Comparison of ENCODE assay signal across 21 cellular contexts in the genomic region with DNA sequence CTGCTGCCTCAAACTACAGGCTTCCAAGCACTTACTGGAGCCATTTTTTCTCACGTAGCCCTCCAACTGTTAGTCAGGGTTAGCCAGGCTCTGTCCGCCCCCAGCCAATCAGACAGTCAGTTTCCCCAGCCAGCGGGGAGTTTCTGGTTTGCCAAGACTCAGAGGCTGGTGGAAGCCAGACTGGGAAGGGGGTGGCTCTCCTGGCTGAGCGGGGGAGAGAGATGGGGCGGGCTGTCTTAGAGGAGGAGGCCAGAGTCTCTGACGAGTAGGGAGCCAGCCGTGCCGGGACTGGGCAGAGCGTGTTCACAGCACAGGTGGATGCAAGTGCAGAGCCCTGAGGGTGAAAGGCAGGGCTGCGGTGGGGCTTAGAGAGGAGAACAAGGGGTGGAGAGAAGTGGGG. TPM values are rescaled to one million over a fixed set of nuclear protein-coding genes. Genes with fewer than 3 reads are reported as not detected.
DNase-seq lines count a peak whose midpoint lies in the region; TF ChIP-seq lines count a peak whose summit lies in the region.
"Had no signal": no experiment of that assay in that cellular context is flagged by ENCODE, and none has a peak within 500 bp of the region (broad histone marks: within the 10 kb centered on the region; RNA-seq: fewer than 3 reads in every experiment).

No MANE protein-coding gene starts in this region.

- H3K9me3 ChIP-seq in cardiac muscle cell (ENCODE audit: low read depth) = no peaks in the 10 kb centered on the region
- H3K9me3 ChIP-seq in testis = no peaks in the 10 kb centered on the region
- peaks cover 0 to 2% of the 10 kb centered on the region in 2 donors for H3K9me3 ChIP-seq in ascending aorta

- H3K4me1 ChIP-seq in cardiac muscle cell (ENCODE audit: low read depth) (no peaks in the 10 kb centered on the region), testis (peaks cover 3% of the 10 kb centered on the region), ascending aorta (no peaks in the 10 kb centered on the region)
- H3K4me1 ChIP-seq: left ventricle myocardium inferior had no signal

- TF ChIP-seq CTCF in cardiac muscle cell (IDR thresholded peaks at IDR 0.05; ENCODE audit: low read depth, low read length) = no peak
- TF ChIP-seq CTCF in testis (IDR thresholded peaks at IDR 0.05) = no peak
- no peak for TF ChIP-seq CTCF in ascending aorta (IDR thresholded peaks at IDR 0.05)

- H3K27me3 ChIP-seq in cardiac muscle cell (peaks cover 32% of the 10 kb centered on the region), testis (no peaks in the 10 kb centered on the region), ascending aorta (peaks cover 4% of the 10 kb centered on the region)

- H3K4me3 ChIP-seq in cardiac muscle cell (no peak overlapping the region), testis (no peak overlapping the region), ascending aorta (no peak overlapping the region)
- H3K4me3 ChIP-seq: left ventricle myocardium inferior had no signal

- no peaks in the 10 kb centered on the region for H3K36me3 ChIP-seq in cardiac muscle cell
- no peaks in the 10 kb centered on the region for H3K36me3 ChIP-seq in testis (ENCODE audit: low read depth, missing control alignments)
- H3K36me3 ChIP-seq in ascending aorta = no peaks in the 10 kb centered on the region
- H3K36me3 ChIP-seq: left ventricle myocardium inferior had no signal

- no peak overlapping the region for H3K27ac ChIP-seq in cardiac muscle cell
- H3K27ac ChIP-seq in testis = no peak overlapping the region
- no peak overlapping the region for H3K27ac ChIP-seq in ascending aorta
- H3K27ac ChIP-seq: left ventricle myocardium inferior had no signal

- 39 to 41% methylated on average over 10 of the region's 10 CpGs for WGBS in testis, 2 donors

- intact Hi-C loops in cardiac septum (cut with DNase I) (no loop called here), testis (cut with DNase I; ENCODE audit: low total_unique reads) (no loop called here), ascending aorta (cut with DNase I) (no loop called here)

- no peak for TF ChIP-seq POLR2A in testis (IDR thresholded peaks at IDR 0.05)

- DNase-seq in cardiac muscle cell (ENCODE audit: low read depth in 1 of 2, low spot score in 1 of 2) (peak; percentile 7 to 35), cardiac septum (ENCODE audit: low spot score) (no peak), astrocyte of the hippocampus (ENCODE audit: low read depth, low spot score) (peak; percentile 51), left kidney (ENCODE audit: low read depth, low spot score) (peak; percentile 65), testis (peak; percentile 45), ascending aorta (ENCODE audit: low spot score in 2 of 2) (no peak), NCI-H2107 treated with DMSO at 0.1 percent for 48 hours (lab: John Stamatoyannopoulos, UW; ENCODE audit: unreplicated experiment) (no peak), occipital lobe (lab: John Stamatoyannopoulos, UW) (no peak)
- DNase-seq: activated CD4-positive, alpha-beta T cell treated with anti-CD3 and anti-CD28 coated beads for 1 hour; activated CD8-positive, alpha-beta memory T cell treated with anti-CD3 and anti-CD28 coated beads, Interleukin-2, amount 50 U/mL, for 48 hours; activated naive CD4-positive, alpha-beta T cell; CD4-positive, CD25-positive, alpha-beta regulatory T cell; effector CD8-positive, alpha-beta T cell; hypothalamus; left ventricle myocardium inferior; NCI-H146; SHP77 treated with DMSO at 0.1 percent for 48 hours had no signal

RNA-seq across cellular contexts. Expression of a gene that starts 15.3 kb away (rescaled TPM):
- total RNA-seq in cardiac muscle cell = not detected in 2 replicates
- polyA plus RNA-seq in cardiac muscle cell = not detected in 2 replicates
- total RNA-seq in cardiac septum = not detected
- not detected for total RNA-seq in testis
- polyA plus RNA-seq in testis (ENCODE audit: insufficient read depth, low read depth, low replicate concordance) = not detected
- total RNA-seq in ascending aorta = not detected
- total RNA-seq in occipital lobe = not detected
- total RNA-seq: A172; CD4-positive, CD25-positive, alpha-beta regulatory T cell; left ventricle myocardium inferior; M059J; NCI-H460; ureter had no signal
- polyA plus RNA-seq: CD4-positive, CD25-positive, alpha-beta regulatory T cell had no signal

Comparison
In these comparisons a context has a peak if more than half of its experiments do, and no peak if none do; other contexts are left out.
1. DNase-seq: peak in cardiac muscle cell (2 of 2), astrocyte of the hippocampus (single experiment), left kidney (single experiment) and testis (single experiment); none in cardiac septum (single experiment), ascending aorta (0 of 2), NCI-H2107 treated with DMSO at 0.1 percent for 48 hours (single experiment) and occipital lobe (single experiment).